Comparison of ENCODE assay signal across 28 cellular contexts in genomic region chr9:79984429-79985067, GRCh38.
A peak's percentile ranks its signal among the peaks of the same experiment; 100 is the strongest.
DNase-seq lines count a peak whose midpoint lies in the region; ATAC-seq and TF ChIP-seq lines count a peak whose summit lies in the region.
"Had no signal": no experiment of that assay in that cellular context is flagged by ENCODE, and none has a peak within 500 bp of the region (broad histone marks: within the 10 kb centered on the region; RNA-seq: fewer than 3 reads in every experiment).

No MANE protein-coding gene starts in this region.

- peaks cover 38% of the 10 kb centered on the region for H3K27me3 Mint-ChIP-seq in type B pancreatic cell
- H3K27me3 Mint-ChIP-seq: activated B cell treated with CpG ODN at 0.5 μM for 24 hours; dendritic cell treated with granulocyte-macrophage colony-stimulating factor and Interleukin-4, amounts not matched to agents 40 ng/mL and 50 ng/mL, for 4 days had no signal

- H3F3A ChIP-seq in Loucy (ENCODE audit: low read depth): no peaks in the 10 kb centered on the region

- H3K4me3 ChIP-seq in Loucy (ENCODE audit: low read length, poor library complexity, severe bottlenecking): no peak overlapping the region
- no peak overlapping the region for H3K4me3 ChIP-seq in RWPE2 (ENCODE audit: severe bottlenecking)
- H3K4me3 ChIP-seq: skin epidermis, upper lobe of right lung had no signal

- no peak overlapping the region for H3K4me2 ChIP-seq in Loucy (ENCODE audit: low read depth, low read length, poor library complexity, severe bottlenecking)

- 0 out of 2 replicates have a peak overlapping the region, but pooled peaks have one; percentile 11 for H2AFZ ChIP-seq in Loucy (ENCODE audit: low read length)

- ATAC-seq in RWPE2 (ENCODE audit: low read depth): peak; percentile 73
- ATAC-seq: activated T-helper 17 cell treated with anti-CD3 and anti-CD28 coated beads, Interleukin-2, amount 50 U/mL, for 72 hours; HCT116; upper lobe of right lung had no signal

- no peak overlapping the region for H3K27ac ChIP-seq in RWPE2 (ENCODE audit: poor library complexity, severe bottlenecking)
- H3K27ac ChIP-seq: neutrophil, skin epidermis, upper lobe of right lung had no signal

- no peak overlapping the region for H3K27ac Mint-ChIP-seq in type B pancreatic cell
- H3K27ac Mint-ChIP-seq: activated B cell treated with CpG ODN at 0.5 μM for 24 hours; activated CD4-positive, alpha-beta memory T cell treated with anti-CD3 and anti-CD28 coated beads for 36 hours; activated naive CD4-positive, alpha-beta T cell treated with anti-CD3 and anti-CD28 coated beads, Interleukin-2, amount 50 U/mL, for 24 hours; activated T-helper 17 cell treated with anti-CD3 and anti-CD28 coated beads, Interleukin-2, amount 50 U/mL, for 72 hours; CD4-positive, alpha-beta T cell; dendritic cell treated with granulocyte-macrophage colony-stimulating factor and Interleukin-4, amounts not matched to agents 40 ng/mL and 50 ng/mL, for 4 days had no signal

- peaks cover 3% of the 10 kb centered on the region for H3K36me3 Mint-ChIP-seq in type B pancreatic cell
- H3K36me3 Mint-ChIP-seq: activated CD4-positive, alpha-beta memory T cell treated with anti-CD3 and anti-CD28 coated beads for 36 hours; activated naive CD4-positive, alpha-beta T cell treated with anti-CD3 and anti-CD28 coated beads, Interleukin-2, amount 50 U/mL, for 24 hours had no signal

- no peaks in the 10 kb centered on the region for H3K79me2 ChIP-seq in Loucy (ENCODE audit: insufficient read depth, low read length)

- no peak overlapping the region for H3K9ac ChIP-seq in Loucy (ENCODE audit: low read depth, low read length, poor library complexity, severe bottlenecking)

- peaks cover 9% of the 10 kb centered on the region for H3K4me1 ChIP-seq in Loucy (ENCODE audit: insufficient read depth, low read length, poor library complexity, severe bottlenecking)
- H3K4me1 ChIP-seq in RWPE2 (ENCODE audit: insufficient read depth, poor library complexity, severe bottlenecking): peaks cover 4% of the 10 kb centered on the region
- H3K4me1 ChIP-seq: upper lobe of right lung had no signal

- H3K4me1 Mint-ChIP-seq in type B pancreatic cell (ENCODE audit: unreplicated experiment): peaks cover 20% of the 10 kb centered on the region
- H3K4me1 Mint-ChIP-seq: activated B cell treated with CpG ODN at 0.5 μM for 24 hours; activated naive CD4-positive, alpha-beta T cell treated with anti-CD3 and anti-CD28 coated beads, Interleukin-2, amount 50 U/mL, for 24 hours; activated T-helper 17 cell treated with anti-CD3 and anti-CD28 coated beads, Interleukin-2, amount 50 U/mL, for 72 hours had no signal

- no peak overlapping the region for H3K4me3 Mint-ChIP-seq in type B pancreatic cell
- H3K4me3 Mint-ChIP-seq: activated B cell treated with CpG ODN at 0.5 μM for 24 hours; activated CD4-positive, alpha-beta memory T cell treated with anti-CD3 and anti-CD28 coated beads for 36 hours; activated naive CD4-positive, alpha-beta T cell treated with anti-CD3 and anti-CD28 coated beads, Interleukin-2, amount 50 U/mL, for 24 hours; activated T-helper 17 cell treated with anti-CD3 and anti-CD28 coated beads, Interleukin-2, amount 50 U/mL, for 72 hours; CD4-positive, alpha-beta T cell; dendritic cell treated with granulocyte-macrophage colony-stimulating factor and Interleukin-4, amounts not matched to agents 40 ng/mL and 50 ng/mL, for 4 days had no signal

- 0 out of 2 replicates have a peak, but pooled peaks cover 3% of the 10 kb centered on the region for H3K9me3 ChIP-seq in Loucy (ENCODE audit: insufficient read depth, low read depth, low read length)
- H3K9me3 ChIP-seq in RWPE2 (ENCODE audit: severe bottlenecking): no peaks in the 10 kb centered on the region
- H3K9me3 ChIP-seq: neutrophil, upper lobe of right lung had no signal

- no peaks in the 10 kb centered on the region for H3K9me2 ChIP-seq in Loucy (replicated peaks; ENCODE audit: low read depth, low read length)

- DNase-seq in NCI-H1092 treated with DMSO at 0.1 percent for 48 hours (lab: John Stamatoyannopoulos, UW) (peak; percentile 21), NCI-H1092 (lab: John Stamatoyannopoulos, UW) (no peak), RWPE2 (ENCODE audit: low spot score) (no peak), myocyte (ENCODE audit: low read depth) (peak; percentile 72), type B pancreatic cell (ENCODE audit: extremely low spot score, unreplicated experiment) (no peak), SW 1271 (lab: John Stamatoyannopoulos, UW) (no peak)
- no peak for DNase-seq in effector CD8-positive, alpha-beta T cell (lab: John Stamatoyannopoulos, UW)
- DNase-seq: 8988T; activated B cell treated with CpG ODN at 0.5 μM for 24 hours; activated CD4-positive, alpha-beta memory T cell treated with anti-CD3 and anti-CD28 coated beads for 36 hours; activated CD8-positive, alpha-beta memory T cell treated with anti-CD3 and anti-CD28 coated beads, Interleukin-2, amount 50 U/mL, for 48 hours; anterior cingulate cortex; CD4-positive, alpha-beta T cell; DMS153; glutamatergic neuron; KBM-7; NCI-H524 treated with DMSO at 0.1 percent for 48 hours; RPMI8226; stimulated activated CD4-positive, alpha-beta T cell treated with anti-CD3 and anti-CD28 coated beads, Interleukin-1b, Interleukin-23, amount 100 ng/mL, for 48 hours; T1000; upper lobe of right lung had no signal

- H3K9me3 Mint-ChIP-seq in type B pancreatic cell: no peaks in the 10 kb centered on the region
- H3K9me3 Mint-ChIP-seq: activated CD4-positive, alpha-beta memory T cell treated with anti-CD3 and anti-CD28 coated beads for 36 hours; activated naive CD4-positive, alpha-beta T cell treated with anti-CD3 and anti-CD28 coated beads, Interleukin-2, amount 50 U/mL, for 24 hours; CD4-positive, alpha-beta T cell; dendritic cell treated with granulocyte-macrophage colony-stimulating factor and Interleukin-4, amounts not matched to agents 40 ng/mL and 50 ng/mL, for 4 days had no signal

- TF ChIP-seq CTCF in Loucy (conservative IDR thresholded peaks at IDR 0.05; ENCODE audit: low read length) (no peak), RWPE2 (IDR thresholded peaks at IDR 0.05; ENCODE audit: poor library complexity, severe bottlenecking) (no peak), type B pancreatic cell (conservative IDR thresholded peaks at IDR 0.05) (no peak)

- H3K36me3 ChIP-seq in Loucy (ENCODE audit: insufficient read depth, low read length): no peaks in the 10 kb centered on the region
- H3K36me3 ChIP-seq in RWPE2 (ENCODE audit: low read depth): no peaks in the 10 kb centered on the region
- H3K36me3 ChIP-seq: neutrophil, upper lobe of right lung had no signal

- no peaks in the 10 kb centered on the region for H4K20me1 ChIP-seq in Loucy (ENCODE audit: insufficient read depth, low read length, poor library complexity, severe bottlenecking)

- H3K27me3 ChIP-seq in Loucy (ENCODE audit: insufficient read depth, low read length, poor library complexity, severe bottlenecking) (no peaks in the 10 kb centered on the region), RWPE2 (ENCODE audit: insufficient read depth, poor library complexity, severe bottlenecking) (no peaks in the 10 kb centered on the region)
- H3K27me3 ChIP-seq: neutrophil, upper lobe of right lung had no signal

Comparison
In these comparisons a context has a peak if more than half of its experiments do, and no peak if none do; other contexts are left out.
1. DNase-seq: peak in NCI-H1092 treated with DMSO at 0.1 percent for 48 hours (single experiment) and myocyte (single experiment); none in NCI-H1092 (single experiment), RWPE2 (single experiment), effector CD8-positive, alpha-beta T cell (single experiment), type B pancreatic cell (single experiment) and SW 1271 (0 of 2).